ENCODE assay signal across 16 cellular contexts in the genomic region with DNA sequence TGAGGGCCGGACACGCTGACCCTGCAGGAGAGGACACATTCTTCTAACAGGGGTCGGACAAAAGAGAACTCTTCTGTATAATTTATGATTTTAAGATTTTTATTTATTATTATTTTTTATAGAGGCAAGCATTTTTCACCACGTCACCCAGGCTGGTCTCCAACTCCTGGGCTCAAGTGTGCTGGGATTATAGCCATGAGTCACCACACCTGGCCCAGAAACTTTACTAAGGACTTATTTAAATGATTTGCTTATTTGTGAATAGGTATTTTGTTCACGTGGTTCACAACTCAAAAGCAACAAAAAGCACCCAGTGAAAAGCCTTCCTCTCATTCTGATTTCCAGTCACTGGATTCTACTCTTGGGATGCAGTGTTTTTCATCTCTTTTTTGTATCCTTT. TPM values are rescaled to one million over a fixed set of nuclear protein-coding genes. Genes with fewer than 3 reads are reported as not detected.
"Had no signal": no experiment of that assay in that cellular context is flagged by ENCODE, and none has a peak within 500 bp of the region (broad histone marks: within the 10 kb centered on the region; RNA-seq: fewer than 3 reads in every experiment).

No MANE protein-coding gene starts in this region.

- H3K36me3 ChIP-seq: adrenal gland, cardiac muscle cell, heart left ventricle, neutrophil, tibial nerve had no signal

- H3K4me1 ChIP-seq: parathyroid adenoma had no signal

- H3K4me3 ChIP-seq: adrenal gland, cardiac muscle cell, heart left ventricle, tibial nerve had no signal

- H3K27me3 ChIP-seq: adrenal gland, cardiac muscle cell, heart left ventricle had no signal

- H3K27ac ChIP-seq: cardiac muscle cell, neutrophil, parathyroid adenoma had no signal

- DNase-seq: activated CD4-positive, alpha-beta T cell treated with anti-CD3 and anti-CD28 coated beads, Interleukin-2, amount 50 U/mL, for 4 hours; activated gamma-delta T cell; activated T-cell treated with anti-CD3 and anti-CD28 coated beads, Interleukin-2, amount 50 U/mL, for 72 hours; dermis blood vessel endothelial cell; effector memory CD4-positive, alpha-beta T cell; natural killer cell; retina; stimulated activated CD4-positive, alpha-beta T cell treated with anti-CD3 and anti-CD28 coated beads, Interleukin-1b, Interleukin-23, amount 100 ng/mL, for 48 hours had no signal

- ATAC-seq: activated naive CD4-positive, alpha-beta T cell treated with anti-CD3 and anti-CD28 coated beads, Interleukin-2, amount 50 U/mL, for 72 hours; activated T-cell treated with anti-CD3 and anti-CD28 coated beads, Interleukin-2, amount 50 U/mL, for 72 hours; heart left ventricle; natural killer cell had no signal

- H3K9me3 ChIP-seq: adrenal gland, heart left ventricle, neutrophil, tibial nerve had no signal

RNA-seq across cellular contexts. Expression of gene SERPINF1, which starts 2.3 kb away (rescaled TPM):
- total RNA-seq: dermis blood vessel endothelial cell had no signal

RNA-seq across cellular contexts. Expression of gene SERPINF2, which starts 16.9 kb away (rescaled TPM):
- total RNA-seq: frontal cortex had no signal
